In the genomic region with DNA sequence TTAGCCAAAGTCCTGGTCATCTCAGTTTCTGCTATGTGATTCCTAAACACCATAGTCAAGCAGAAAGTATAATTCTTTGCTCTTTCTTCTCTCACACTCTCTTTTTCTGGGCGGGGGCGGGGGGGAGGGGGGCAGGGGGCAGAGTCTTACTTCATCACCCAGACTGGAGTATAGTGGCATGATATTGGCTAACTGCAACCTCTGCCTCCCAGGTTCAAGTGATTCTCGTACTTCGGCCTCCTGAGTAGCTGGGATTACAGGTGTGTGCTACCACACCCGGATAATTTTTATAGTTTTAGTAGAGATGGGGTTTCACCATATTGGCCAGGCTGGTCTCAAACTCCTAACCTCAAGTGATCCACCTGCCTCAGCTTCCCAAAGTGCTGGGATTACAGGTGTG, we compare ENCODE assay signal across 14 cellular contexts. TPM values are rescaled to one million over a fixed set of nuclear protein-coding genes. Genes with fewer than 3 reads are reported as not detected.
"Had no signal": no experiment of that assay in that cellular context is flagged by ENCODE, and none has a peak within 500 bp of the region (broad histone marks: within the 10 kb centered on the region; RNA-seq: fewer than 3 reads in every experiment).

No MANE protein-coding gene starts in this region.

RNA-seq across cellular contexts. Expression of gene NPFF, which starts 58.1 kb away (rescaled TPM):
- total RNA-seq: activated CD4-positive, alpha-beta memory T cell treated with anti-CD3 and anti-CD28 coated beads, Interleukin-2, amount 10 ng/mL, durations not matched to agents 7 days and 5 days; activated CD4-positive, alpha-beta T cell treated with anti-CD3 and anti-CD28 coated beads for 36 hours; activated CD4-positive, alpha-beta T cell treated with anti-CD3 and anti-CD28 coated beads, Interleukin-2, amount 10 ng/mL, durations not matched to agents 7 days and 5 days; activated CD8-positive, alpha-beta memory T cell treated with anti-CD3 and anti-CD28 coated beads, Interleukin-2, amount 10 ng/mL, durations not matched to agents 7 days and 5 days; activated CD8-positive, alpha-beta T cell treated with anti-CD3 and anti-CD28 coated beads, Interleukin-2, amount 10 ng/mL, durations not matched to agents 7 days and 5 days; activated naive CD8-positive, alpha-beta T cell treated with anti-CD3 and anti-CD28 coated beads, Interleukin-2, amount 10 ng/mL, durations not matched to agents 7 days and 5 days; activated T-helper 2 cell treated with anti-CD3 and anti-CD28 coated beads, Interferon-gamma antibody, Interleukin-2, Interleukin-4, amounts not matched to agents 10 μg/mL and 5 μg/mL and 100 μg/mL, durations not matched to agents 14 hours and 24 hours and 36 hours; astrocyte; body of pancreas; cardiac septum; T-cell; T-helper 1 cell treated with Interleukin-12 subunit alpha and Interleukin-12 subunit beta and Interleukin-4 antibody, amounts not matched to agents 30 ng/mL and 1 ng/mL, for 36 hours; T-helper 17 cell; T-helper 2 cell treated with Interferon-gamma antibody and Interleukin-4, amounts not matched to agents 100 ng/mL and 5 ng/mL, for 36 hours had no signal
